ENCODE assay signal across 8 cellular contexts in the genomic region with DNA sequence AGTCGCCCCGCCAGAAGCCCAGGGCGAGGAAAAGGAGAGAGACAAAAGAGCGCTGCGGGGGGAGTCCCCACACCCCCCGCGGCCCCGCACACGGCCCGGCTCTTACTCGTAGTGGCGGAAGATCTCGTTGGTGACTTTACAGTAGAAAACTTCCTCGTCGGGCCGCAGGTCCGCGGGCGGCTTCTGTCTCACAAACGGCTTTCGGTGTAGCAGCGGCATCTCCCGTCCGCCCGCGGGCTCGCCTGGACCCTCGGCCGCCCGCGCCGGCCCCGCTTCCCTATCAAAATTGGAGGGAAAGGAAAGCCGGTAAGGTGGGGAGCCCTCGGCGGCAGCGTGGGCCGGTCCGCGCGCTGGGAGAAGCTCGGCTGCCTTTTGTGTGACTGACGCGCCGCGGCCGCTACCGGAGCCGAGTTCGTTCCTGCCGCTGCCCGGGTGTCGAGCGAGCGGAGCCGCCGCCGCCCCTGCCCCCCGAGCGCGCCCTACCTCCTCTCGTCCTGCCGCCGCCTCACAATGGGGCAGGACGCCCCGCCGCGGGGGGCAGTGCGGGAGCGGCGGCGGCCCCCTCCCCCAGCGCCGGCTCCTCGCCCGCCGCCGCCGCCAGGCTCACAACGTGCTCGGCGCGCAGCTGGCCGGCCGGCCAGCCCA. TPM values are rescaled to one million over a fixed set of nuclear protein-coding genes. Genes with fewer than 3 reads are reported as not detected.
DNase-seq lines count a peak whose midpoint lies in the region; ATAC-seq, FAIRE-seq and TF ChIP-seq lines count a peak whose summit lies in the region.

No MANE protein-coding gene starts in this region.

- H3K27me3 Mint-ChIP-seq in activated naive CD8-positive, alpha-beta T cell treated with anti-CD3 and anti-CD28 coated beads for 36 hours = peaks cover 3% of the 10 kb centered on the region

- DNase-seq in HTR-8/SVneo (ENCODE audit: insufficient read length, low spot score) (peak; percentile 15), RPMI8226 (peak; percentile 52), cardiac muscle cell (ENCODE audit: low read depth in 1 of 2, low spot score in 1 of 2) (peak; percentile 56 to 72), trophoblast cell (peak; percentile 53 to 66), ureter (ENCODE audit: low spot score) (peak; percentile 55)
- DNase-seq in activated naive CD8-positive, alpha-beta T cell treated with anti-CD3 and anti-CD28 coated beads for 36 hours = peak; percentile 65

- H3K9me3 ChIP-seq in DOHH2 (ENCODE audit: control insufficient read depth, insufficient read depth, low read length) (no peaks in the 10 kb centered on the region), cardiac muscle cell (ENCODE audit: low read depth) (no peaks in the 10 kb centered on the region), trophoblast cell (ENCODE audit: insufficient read depth, low read depth, low read length) (no peaks in the 10 kb centered on the region)

- peak overlapping the region; percentile 59 for H4K12ac ChIP-seq in trophoblast cell (ENCODE audit: low read depth, low read length)

- peak overlapping the region; percentile 85 for H4K91ac ChIP-seq in trophoblast cell (ENCODE audit: low read depth, low read length)

- H3F3A ChIP-seq in DOHH2 (ENCODE audit: control insufficient read depth, insufficient read depth) = peaks cover 13% of the 10 kb centered on the region

- H3K9me3 Mint-ChIP-seq in activated naive CD8-positive, alpha-beta T cell treated with anti-CD3 and anti-CD28 coated beads for 36 hours = no peaks in the 10 kb centered on the region

- H4K20me1 ChIP-seq in DOHH2 (ENCODE audit: control insufficient read depth, insufficient read depth, low read depth, low read length) = peaks cover 19% of the 10 kb centered on the region

- peaks cover 39% of the 10 kb centered on the region for H3K4me1 ChIP-seq in DOHH2 (ENCODE audit: control insufficient read depth, low read length)
- no peaks in the 10 kb centered on the region for H3K4me1 ChIP-seq in cardiac muscle cell (ENCODE audit: low read depth)
- no peaks in the 10 kb centered on the region for H3K4me1 ChIP-seq in trophoblast cell (ENCODE audit: control insufficient read depth in 1 of 2, insufficient read depth in 2 of 2, low read length in 2 of 2)

- H3K27ac ChIP-seq in DOHH2 (ENCODE audit: low read depth, low read length) (peak overlapping the region; percentile 90), cardiac muscle cell (peak overlapping the region; percentile 89), trophoblast cell (ENCODE audit: low read depth, low read length) (peak overlapping the region; percentile 94)

- ATAC-seq in GM21390 (IDR thresholded peaks at IDR 0.05; ENCODE audit: unreplicated experiment) = peak; percentile 31

- H3K4me2 ChIP-seq in DOHH2 (ENCODE audit: low read length) (peak overlapping the region; percentile 100), trophoblast cell (ENCODE audit: low read length) (peak overlapping the region; percentile 68)

- TF ChIP-seq CTCF in DOHH2 (IDR thresholded peaks at IDR 0.05; ENCODE audit: low read depth, low read length, poor library complexity, severe bottlenecking) (no peak), cardiac muscle cell (IDR thresholded peaks at IDR 0.05; ENCODE audit: low read depth, low read length) (peak; percentile 5)

- peak overlapping the region; percentile 94 for H3K18ac ChIP-seq in trophoblast cell (ENCODE audit: low read length)

- no peak overlapping the region for H2BK12ac ChIP-seq in trophoblast cell (ENCODE audit: low read length)

- H2AK5ac ChIP-seq in trophoblast cell (ENCODE audit: low read length) = peak overlapping the region; percentile 28

- peaks cover 40% of the 10 kb centered on the region for H3K36me3 Mint-ChIP-seq in activated naive CD8-positive, alpha-beta T cell treated with anti-CD3 and anti-CD28 coated beads for 36 hours

- H3K27ac Mint-ChIP-seq in activated naive CD8-positive, alpha-beta T cell treated with anti-CD3 and anti-CD28 coated beads for 36 hours = peak overlapping the region; percentile 97

- peak overlapping the region; percentile 96 for H3K4me3 Mint-ChIP-seq in activated naive CD8-positive, alpha-beta T cell treated with anti-CD3 and anti-CD28 coated beads for 36 hours

- H3K27me3 ChIP-seq in DOHH2 (ENCODE audit: control insufficient read depth, low read length) (no peaks in the 10 kb centered on the region), cardiac muscle cell (no peaks in the 10 kb centered on the region), trophoblast cell (ENCODE audit: insufficient read depth, low read length) (no peaks in the 10 kb centered on the region)

- H3K36me3 ChIP-seq in DOHH2 (ENCODE audit: control insufficient read depth, low read length) (peaks cover 52% of the 10 kb centered on the region), cardiac muscle cell (no peaks in the 10 kb centered on the region), trophoblast cell (ENCODE audit: control insufficient read depth in 1 of 2, insufficient read depth in 2 of 2, low read length in 2 of 2) (peaks cover 0 to 1% of the 10 kb centered on the region in 2 experiments)

- H3K14ac ChIP-seq in trophoblast cell (ENCODE audit: low read length) = peak overlapping the region; percentile 78

- peaks cover 43% of the 10 kb centered on the region for H3K4me1 Mint-ChIP-seq in activated naive CD8-positive, alpha-beta T cell treated with anti-CD3 and anti-CD28 coated beads for 36 hours

- peak overlapping the region; percentile 79 for H2BK5ac ChIP-seq in trophoblast cell (ENCODE audit: low read depth, low read length, poor library complexity)

- H2BK120ac ChIP-seq in trophoblast cell (ENCODE audit: insufficient read depth, low read length, poor library complexity) = peak overlapping the region; percentile 84

- WGBS in trophoblast cell (ENCODE audit: extremely low coverage, insufficient coverage, insufficient read length) = no CpG with 5 or more reads among the region's 85 CpGs

- peak overlapping the region; percentile 91 for H4K8ac ChIP-seq in trophoblast cell (ENCODE audit: low read depth, low read length)

- H3K79me2 ChIP-seq in DOHH2 (ENCODE audit: control insufficient read depth, low read length) (peaks cover 70% of the 10 kb centered on the region), trophoblast cell (ENCODE audit: control insufficient read depth, insufficient read depth, low read length, poor library complexity) (peaks cover 15% of the 10 kb centered on the region)

- peak overlapping the region; percentile 88 for H3K9ac ChIP-seq in trophoblast cell (ENCODE audit: low read length)

- no peaks in the 10 kb centered on the region for H3K9me2 ChIP-seq in DOHH2 (replicated peaks; ENCODE audit: control insufficient read depth, low read length)

- H3K4ac ChIP-seq in trophoblast cell (ENCODE audit: low read depth, low read length) = peak overlapping the region; percentile 95

- H2AFZ ChIP-seq in trophoblast cell (ENCODE audit: insufficient read depth, low read length, poor library complexity) = peak overlapping the region; percentile 60

- peak overlapping the region; percentile 89 for H3K4me3 ChIP-seq in DOHH2 (ENCODE audit: low read length)
- peak overlapping the region; percentile 85 for H3K4me3 ChIP-seq in cardiac muscle cell
- peak overlapping the region; percentile 97 for H3K4me3 ChIP-seq in trophoblast cell (ENCODE audit: low read depth, low read length)

- FAIRE-seq in HTR-8/SVneo (lab: Jason Lieb, UNC) = no peak

- no peak overlapping the region for H3K23ac ChIP-seq in trophoblast cell (ENCODE audit: low read length)

- peaks cover 14% of the 10 kb centered on the region for H3K79me1 ChIP-seq in trophoblast cell (ENCODE audit: low read length)

RNA-seq across cellular contexts. Expression of a gene that starts 0.7 kb away (rescaled TPM):
- 10 to 100 TPM; 68.7 to 68.9 TPM for total RNA-seq in activated naive CD8-positive, alpha-beta T cell treated with anti-CD3 and anti-CD28 coated beads for 36 hours
- 5.2 and 11.1 TPM in 2 replicates for total RNA-seq in cardiac muscle cell
- 7.2 and 10.7 TPM in 2 replicates for polyA plus RNA-seq in cardiac muscle cell
- polyA plus RNA-seq in trophoblast cell (2013) = 51.4 and 53.7 TPM in 2 replicates
- 43.2 TPM for total RNA-seq in ureter

Comparison
In these comparisons a context has a peak if more than half of its experiments do, and no peak if none do; other contexts are left out.
1. Peak in every context shown above with its lines: DNase-seq, ATAC-seq, H3K4me3 ChIP-seq and H3K27ac ChIP-seq.
2. DNase-seq: peak in every context shown above with its lines; median percentile 65 in activated naive CD8-positive, alpha-beta T cell treated with anti-CD3 and anti-CD28 coated beads for 36 hours; 64 in cardiac muscle cell; 60 in trophoblast cell; 55 in ureter; 52 in RPMI8226; 15 in HTR-8/SVneo.